ENCODE assay signal across 25 cellular contexts in genomic region chr11:132980721-132981120, GRCh38.
A peak's percentile ranks its signal among the peaks of the same experiment; 100 is the strongest.
DNase-seq lines count a peak whose midpoint lies in the region; TF ChIP-seq lines count a peak whose summit lies in the region.
"Had no signal": no experiment of that assay in that cellular context is flagged by ENCODE, and none has a peak within 500 bp of the region (broad histone marks: within the 10 kb centered on the region; RNA-seq: fewer than 3 reads in every experiment).

No MANE protein-coding gene starts in this region.

- peak overlapping the region; percentile 10 for H3K27ac Mint-ChIP-seq in Caco-2 (ENCODE audit: unreplicated experiment)
- H3K27ac Mint-ChIP-seq: CD4-positive, alpha-beta T cell; IgD-negative memory B cell had no signal

- peaks cover 21% of the 10 kb centered on the region for H3K4me1 ChIP-seq in Caco-2
- no peaks in the 10 kb centered on the region for H3K4me1 ChIP-seq in esophagus muscularis mucosa
- H3K4me1 ChIP-seq: A549; BLaER1 treated with 17β-estradiol and CSF1 and Interleukin-3, amounts not matched to agents 10 nM and 100 nM; SJSA1 had no signal

- TF ChIP-seq CTCF in Caco-2 (IDR thresholded peaks at IDR 0.05; ENCODE audit: insufficient read depth in 1 of 2, low read depth in 1 of 2, low read length in 1 of 2, severe bottlenecking in 1 of 2, unreplicated experiment in 1 of 2) (no peak), NB4 (IDR thresholded peaks at IDR 0.05; ENCODE audit: low read depth, low read length) (no peak), esophagus muscularis mucosa (IDR thresholded peaks at IDR 0.05) (no peak)

- no peak overlapping the region for H3K27ac ChIP-seq in esophagus muscularis mucosa (replicated peaks in 1 of 4)
- H3K27ac ChIP-seq: A549; BLaER1 treated with 17β-estradiol and CSF1 and Interleukin-3, amounts not matched to agents 10 nM and 100 nM; KMS-11; SJSA1 had no signal

- WGBS in esophagus muscularis mucosa = 88% methylated on average over 6 of the region's 6 CpGs

- H3K36me3 ChIP-seq in Caco-2 (ENCODE audit: control insufficient read depth, insufficient read depth, low read length) = no peaks in the 10 kb centered on the region
- no peaks in the 10 kb centered on the region for H3K36me3 ChIP-seq in esophagus muscularis mucosa
- H3K36me3 ChIP-seq: BLaER1 treated with 17β-estradiol and CSF1 and Interleukin-3, amounts not matched to agents 10 nM and 100 nM; SJSA1 had no signal

- TF ChIP-seq POLR2A in NB4 (IDR thresholded peaks at IDR 0.05; ENCODE audit: extremely low read depth, insufficient read length) (no peak), esophagus muscularis mucosa (IDR thresholded peaks at IDR 0.05; ENCODE audit: low read depth) (no peak)

- BruUV-seq in Caco-2 (replicated peaks; lab: Mats Ljungman, UMichigan) = no TSS peak

- H3K9me3 Mint-ChIP-seq in Caco-2 (ENCODE audit: unreplicated experiment) = peaks cover 19% of the 10 kb centered on the region
- H3K9me3 Mint-ChIP-seq: CD4-positive, alpha-beta T cell had no signal

- H3K27me3 ChIP-seq in Caco-2 (replicated peaks; ENCODE audit: control insufficient read depth, insufficient read depth, low read length) = no peaks in the 10 kb centered on the region
- H3K27me3 ChIP-seq in esophagus muscularis mucosa = peaks cover 0 to 8% (median 0%) of the 10 kb centered on the region in 4 donors
- H3K27me3 ChIP-seq: SJSA1 had no signal

- intact Hi-C loops in Caco-2 (cut with micrococcal nuclease; ENCODE audit: unreplicated experiment) (no loop called here), esophagus muscularis mucosa (cut with DNase I) (no loop called here)

- CTCF ChIA-PET in Caco-2 (lab: Charles Lee) = no interaction called here

- DNase-seq in Caco-2 = peak; percentile 55 to 57
- DNase-seq in NB4 (ENCODE audit: low read depth) = peak; percentile 10
- DNase-seq in NCI-H69 (lab: John Stamatoyannopoulos, UW) = peak; percentile 11
- peak; percentile 5 for DNase-seq in esophagus muscularis mucosa (ENCODE audit: extremely low spot score)
- DNase-seq in stimulated activated CD4-positive, alpha-beta T cell treated with anti-CD3 and anti-CD28 coated beads, Interleukin-2, amount 100 ng/mL, for 48 hours = no peak
- DNase-seq in stimulated activated CD4-positive, alpha-beta T cell treated with anti-CD3 and anti-CD28 coated beads, Interleukin-2, amount 100 ng/mL, for 24 hours = no peak
- no peak for DNase-seq in islet precursor cell
- DNase-seq: AML-193; CD4-positive, alpha-beta T cell; COR-L47; DMS79 treated with DMSO at 0.1 percent for 48 hours; GF-D8; MM.1S; NCI-H1092; NCI-H1436 treated with DMSO at 0.1 percent for 48 hours; NCI-H187 treated with DMSO at 0.1 percent for 48 hours; NCI-H2107; NCI-H524; Right ventricle myocardium superior; RPMI8226 had no signal

- peaks cover 11% of the 10 kb centered on the region for H3K4me1 Mint-ChIP-seq in Caco-2 (ENCODE audit: low read depth, unreplicated experiment)
- H3K4me1 Mint-ChIP-seq: IgD-negative memory B cell had no signal

- H3K27me3 Mint-ChIP-seq in Caco-2 (ENCODE audit: insufficient read depth, unreplicated experiment) = peaks cover 6% of the 10 kb centered on the region
- H3K27me3 Mint-ChIP-seq: IgD-negative memory B cell had no signal

- H3K4me3 Mint-ChIP-seq in Caco-2 (ENCODE audit: unreplicated experiment) = no peak overlapping the region
- H3K4me3 Mint-ChIP-seq: CD4-positive, alpha-beta T cell; IgD-negative memory B cell had no signal

- no peaks in the 10 kb centered on the region for H3K36me3 Mint-ChIP-seq in Caco-2 (ENCODE audit: insufficient read depth, unreplicated experiment)
- H3K36me3 Mint-ChIP-seq: IgD-negative memory B cell had no signal

- no peak for TF ChIP-seq EP300 in esophagus muscularis mucosa (IDR thresholded peaks at IDR 0.05)

- H3K4me3 ChIP-seq in Caco-2 (ENCODE audit: low read depth, low read length) (no peak overlapping the region), NB4 (ENCODE audit: low read depth, low read length) (no peak overlapping the region), esophagus muscularis mucosa (no peak overlapping the region)
- H3K4me3 ChIP-seq: A549; BLaER1 treated with 17β-estradiol and CSF1 and Interleukin-3, amounts not matched to agents 10 nM and 100 nM; SJSA1 had no signal

- H3K9me3 ChIP-seq in Caco-2 (no peaks in the 10 kb centered on the region), esophagus muscularis mucosa (no peaks in the 10 kb centered on the region)
- H3K9me3 ChIP-seq: A549; BLaER1 treated with 17β-estradiol and CSF1 and Interleukin-3, amounts not matched to agents 10 nM and 100 nM; SJSA1 had no signal

- POLR2A ChIA-PET in Caco-2 (lab: Charles Lee) = no interaction called here

Comparison
In these comparisons a context has a peak if more than half of its experiments do, and no peak if none do; other contexts are left out.
1. DNase-seq: peak in Caco-2 (2 of 2), NB4 (single experiment), NCI-H69 (single experiment) and esophagus muscularis mucosa (single experiment); none in stimulated activated CD4-positive, alpha-beta T cell treated with anti-CD3 and anti-CD28 coated beads, Interleukin-2, amount 100 ng/mL, for 48 hours (0 of 2), stimulated activated CD4-positive, alpha-beta T cell treated with anti-CD3 and anti-CD28 coated beads, Interleukin-2, amount 100 ng/mL, for 24 hours (0 of 2) and islet precursor cell (single experiment).